27 cellular contexts compared by ENCODE assay signal in genomic region chr6:100136590-100136989, GRCh38.
"Had no signal": no experiment of that assay in that cellular context is flagged by ENCODE, and none has a peak within 500 bp of the region (broad histone marks: within the 10 kb centered on the region; RNA-seq: fewer than 3 reads in every experiment).

No MANE protein-coding gene starts in this region.

- DNase-seq: stimulated activated CD4-positive, alpha-beta T cell treated with anti-CD3 and anti-CD28 coated beads, Interleukin-2, amount 100 ng/mL, for 48 hours; stimulated activated CD4-positive, alpha-beta T cell treated with anti-CD3 and anti-CD28 coated beads, Interleukin-4, amount 100 ng/mL, for 1 hour; stimulated activated CD4-positive, alpha-beta T cell treated with anti-CD3 and anti-CD28 coated beads, Interleukin-4, amount 100 ng/mL, for 24 hours; stimulated activated CD4-positive, alpha-beta T cell treated with anti-CD3 and anti-CD28 coated beads, Interleukin-4, amount 100 ng/mL, for 4 hours; stimulated activated CD8-positive, alpha-beta memory T cell treated with anti-CD3 and anti-CD28 coated beads, Interleukin-4, amount 100 ng/mL, for 48 hours; stimulated activated naive B cell treated with anti-CD40 and anti-IgM and Interleukin-4, amounts not matched to agents 10 μg/mL and 1 μg/mL and 100 μg/mL, for 72 hours; stimulated activated naive CD4-positive, alpha-beta T cell; stimulated activated naive CD4-positive, alpha-beta T cell treated with Interleukin-2 at 50 U/mL for 16 hours; stimulated activated naive CD8-positive, alpha-beta T cell treated with anti-CD3 and anti-CD28 coated beads, Interleukin-15, amount 100 ng/mL, for 72 hours; stimulated activated naive CD8-positive, alpha-beta T cell treated with anti-CD3 and anti-CD28 coated beads, Interleukin-15, Interleukin-2, amounts not matched to agents 100 U/mL and 50 U/mL, for 24 hours; stomach; substantia nigra; testis; thyroid gland; tibial artery; transverse colon; upper lobe of right lung; uterus had no signal

- H3K4me1 Mint-ChIP-seq: stimulated activated effector memory CD8-positive, alpha-beta T cell treated with anti-CD3 and anti-CD28 coated beads, Interleukin-12 subunit alpha, Interleukin-12 subunit beta, amount 100 ng/mL, for 72 hours; stimulated activated memory B cell treated with anti-CD40 and anti-IgM and Interleukin-4, amounts not matched to agents 10 μg/mL and 1 μg/mL and 100 μg/mL, for 72 hours; stimulated activated naive B cell treated with anti-CD40 and anti-IgM and Interleukin-4, amounts not matched to agents 10 μg/mL and 1 μg/mL and 100 μg/mL, for 72 hours; stimulated activated naive CD8-positive, alpha-beta T cell treated with anti-CD3 and anti-CD28 coated beads, Interleukin-15, amount 100 ng/mL, for 72 hours had no signal

- H3K4me3 ChIP-seq: stomach, suprapubic skin, thoracic aorta, thyroid gland, tibial artery, tibial nerve, transverse colon, upper lobe of left lung, upper lobe of right lung, uterus, vagina had no signal

- H3K36me3 Mint-ChIP-seq: stimulated activated effector memory CD8-positive, alpha-beta T cell treated with anti-CD3 and anti-CD28 coated beads, Interleukin-12 subunit alpha, Interleukin-12 subunit beta, amount 100 ng/mL, for 72 hours; stimulated activated memory B cell treated with anti-CD40 and anti-IgM and Interleukin-4, amounts not matched to agents 10 μg/mL and 1 μg/mL and 100 μg/mL, for 72 hours; stimulated activated naive B cell treated with anti-CD40 and anti-IgM and Interleukin-4, amounts not matched to agents 10 μg/mL and 1 μg/mL and 100 μg/mL, for 72 hours; type B pancreatic cell had no signal

- H3K36me3 ChIP-seq: stomach, suprapubic skin, thoracic aorta, thyroid gland, tibial artery, tibial nerve, transverse colon, upper lobe of left lung, upper lobe of right lung, uterus, vagina had no signal

- H3K9me3 Mint-ChIP-seq: type B pancreatic cell had no signal

- H3K4me3 Mint-ChIP-seq: stimulated activated effector memory CD8-positive, alpha-beta T cell treated with anti-CD3 and anti-CD28 coated beads, Interleukin-12 subunit alpha, Interleukin-12 subunit beta, amount 100 ng/mL, for 72 hours; stimulated activated memory B cell treated with anti-CD40 and anti-IgM and Interleukin-4, amounts not matched to agents 10 μg/mL and 1 μg/mL and 100 μg/mL, for 72 hours; stimulated activated naive B cell treated with anti-CD40 and anti-IgM and Interleukin-4, amounts not matched to agents 10 μg/mL and 1 μg/mL and 100 μg/mL, for 72 hours; stimulated activated naive CD8-positive, alpha-beta T cell treated with anti-CD3 and anti-CD28 coated beads, Interleukin-15, amount 100 ng/mL, for 72 hours; stimulated activated naive CD8-positive, alpha-beta T cell treated with anti-CD3 and anti-CD28 coated beads, Interleukin-15, Interleukin-2, amounts not matched to agents 100 ng/mL and 50 ng/mL, for 24 hours; type B pancreatic cell had no signal

- H3K27ac Mint-ChIP-seq: stimulated activated effector memory CD8-positive, alpha-beta T cell treated with anti-CD3 and anti-CD28 coated beads, Interleukin-12 subunit alpha, Interleukin-12 subunit beta, amount 100 ng/mL, for 72 hours; stimulated activated memory B cell treated with anti-CD40 and anti-IgM and Interleukin-4, amounts not matched to agents 10 μg/mL and 1 μg/mL and 100 μg/mL, for 72 hours; stimulated activated naive B cell treated with anti-CD40 and anti-IgM and Interleukin-4, amounts not matched to agents 10 μg/mL and 1 μg/mL and 100 μg/mL, for 72 hours; stimulated activated naive CD8-positive, alpha-beta T cell treated with anti-CD3 and anti-CD28 coated beads, Interleukin-15, amount 100 ng/mL, for 72 hours; stimulated activated naive CD8-positive, alpha-beta T cell treated with anti-CD3 and anti-CD28 coated beads, Interleukin-15, Interleukin-2, amounts not matched to agents 100 ng/mL and 50 ng/mL, for 24 hours; type B pancreatic cell had no signal

- ATAC-seq: stimulated activated effector memory CD8-positive, alpha-beta T cell treated with anti-CD3 and anti-CD28 coated beads, Interleukin-12 subunit alpha, Interleukin-12 subunit beta, amount 100 ng/mL, for 72 hours; stimulated activated memory B cell treated with anti-CD40 and anti-IgM and Interleukin-4, amounts not matched to agents 10 μg/mL and 1 μg/mL and 100 μg/mL, for 72 hours; stimulated activated naive B cell treated with anti-CD40 and anti-IgM and Interleukin-4, amounts not matched to agents 10 μg/mL and 1 μg/mL and 100 μg/mL, for 72 hours; stimulated activated naive CD8-positive, alpha-beta T cell treated with anti-CD3 and anti-CD28 coated beads, Interleukin-15, amount 100 ng/mL, for 72 hours; stimulated activated naive CD8-positive, alpha-beta T cell treated with anti-CD3 and anti-CD28 coated beads, Interleukin-15, Interleukin-2, amounts not matched to agents 100 U/mL and 50 U/mL, for 24 hours; upper lobe of right lung had no signal

- H3K27ac ChIP-seq: stomach, suprapubic skin, testis, thoracic aorta, thyroid gland, tibial artery, tibial nerve, transverse colon, upper lobe of left lung, upper lobe of right lung, uterus, vagina had no signal

- H3K27me3 Mint-ChIP-seq: stimulated activated memory B cell treated with anti-CD40 and anti-IgM and Interleukin-4, amounts not matched to agents 10 μg/mL and 1 μg/mL and 100 μg/mL, for 72 hours; stimulated activated naive CD8-positive, alpha-beta T cell treated with anti-CD3 and anti-CD28 coated beads, Interleukin-15, amount 100 ng/mL, for 72 hours had no signal

- H3K27me3 ChIP-seq: stomach, suprapubic skin, testis, thyroid gland, tibial artery, tibial nerve, transverse colon, upper lobe of left lung, upper lobe of right lung, uterus, vagina had no signal

- H3K4me1 ChIP-seq: stomach, suprapubic skin, testis, thyroid gland, tibial artery, tibial nerve, transverse colon, upper lobe of left lung, upper lobe of right lung, uterus, vagina had no signal

- H3K9me3 ChIP-seq: testis, thyroid gland, transverse colon, upper lobe of right lung, uterus, vagina had no signal
